Comparison of ENCODE assay signal across 19 cellular contexts in the genomic region with DNA sequence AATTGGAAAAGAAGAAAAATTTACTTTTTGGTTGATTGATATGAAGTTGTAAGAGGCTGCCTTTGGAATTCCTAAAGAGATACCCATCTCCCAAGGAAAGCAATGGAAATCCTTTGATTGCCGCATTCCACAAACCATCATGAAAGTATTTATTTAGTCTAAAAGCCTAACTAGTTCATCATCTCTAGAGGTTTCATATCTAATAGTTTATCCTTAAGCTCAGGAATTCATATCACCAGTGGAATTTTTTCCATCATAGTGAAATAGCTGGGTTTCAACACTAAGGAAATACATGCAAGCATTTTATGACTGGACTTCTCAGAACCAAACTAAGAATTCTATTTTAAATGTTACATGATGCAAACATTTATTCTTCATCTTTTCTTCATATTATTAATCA.
DNase-seq lines count a peak whose midpoint lies in the region; ATAC-seq and TF ChIP-seq lines count a peak whose summit lies in the region.
"Had no signal": no experiment of that assay in that cellular context is flagged by ENCODE, and none has a peak within 500 bp of the region (broad histone marks: within the 10 kb centered on the region; RNA-seq: fewer than 3 reads in every experiment).

No MANE protein-coding gene starts in this region.

- H3K4me2 ChIP-seq in SK-N-SH: no peak overlapping the region
- H3K4me2 ChIP-seq: A549; BLaER1 treated with 17β-estradiol and CSF1 and Interleukin-3, amounts not matched to agents 10 nM and 100 nM had no signal

- H3K4me1 ChIP-seq in SK-N-SH (ENCODE audit: control insufficient read depth in 1 of 2, insufficient read depth in 2 of 2, low read depth in 1 of 2, low read length in 1 of 2) (peaks cover 10 to 48% of the 10 kb centered on the region in 2 experiments; a peak in 3 of 4 replicates), sigmoid colon (peaks cover 0 to 73% (median 39%) of the 10 kb centered on the region in 4 donors)
- H3K4me1 ChIP-seq: A549; BLaER1 treated with 17β-estradiol and CSF1 and Interleukin-3, amounts not matched to agents 10 nM and 100 nM; Caco-2 had no signal

- H2AFZ ChIP-seq in SK-N-SH (ENCODE audit: low read depth): no peak overlapping the region

- H3K9ac ChIP-seq in SK-N-SH: no peak overlapping the region
- H3K9ac ChIP-seq: BLaER1 treated with 17β-estradiol and CSF1 and Interleukin-3, amounts not matched to agents 10 nM and 100 nM had no signal

- H3K36me3 ChIP-seq in SK-N-SH (replicated peaks in 1 of 2; ENCODE audit: control insufficient read depth in 1 of 2, insufficient read depth in 2 of 2, low read length in 1 of 2) (no peaks in the 10 kb centered on the region), sigmoid colon (no peaks in the 10 kb centered on the region)
- H3K36me3 ChIP-seq: BLaER1 treated with 17β-estradiol and CSF1 and Interleukin-3, amounts not matched to agents 10 nM and 100 nM had no signal

- peaks cover 3% of the 10 kb centered on the region for H3K27me3 Mint-ChIP-seq in activated CD8-positive, alpha-beta T cell treated with anti-CD3 and anti-CD28 coated beads, Interleukin-2, amount 10 ng/mL, durations not matched to agents 7 days and 5 days (ENCODE audit: low read depth)

- H3K36me3 Mint-ChIP-seq in activated CD8-positive, alpha-beta T cell treated with anti-CD3 and anti-CD28 coated beads, Interleukin-2, amount 10 ng/mL, durations not matched to agents 7 days and 5 days (ENCODE audit: low read depth): no peaks in the 10 kb centered on the region
- H3K36me3 Mint-ChIP-seq: CD8-positive, alpha-beta T cell had no signal

- H4K20me1 ChIP-seq in SK-N-SH (ENCODE audit: insufficient read depth): no peaks in the 10 kb centered on the region
- H4K20me1 ChIP-seq: BLaER1 treated with 17β-estradiol and CSF1 and Interleukin-3, amounts not matched to agents 10 nM and 100 nM had no signal

- H3F3A ChIP-seq in SK-N-SH (replicated peaks; ENCODE audit: insufficient read depth): no peaks in the 10 kb centered on the region

- H3K9me3 ChIP-seq in SK-N-SH (no peaks in the 10 kb centered on the region), sigmoid colon (no peaks in the 10 kb centered on the region)
- H3K9me3 ChIP-seq: A549; BLaER1 treated with 17β-estradiol and CSF1 and Interleukin-3, amounts not matched to agents 10 nM and 100 nM; Caco-2 had no signal

- TF ChIP-seq EP300 in SK-N-SH (IDR thresholded peaks at IDR 0.05; ENCODE audit: borderline replicate concordance in 1 of 2, low read depth in 1 of 2, low read length in 1 of 2) (no peak), sigmoid colon (IDR thresholded peaks at IDR 0.05) (no peak)

- H3K27ac ChIP-seq in SK-N-SH (ENCODE audit: low read depth in 2 of 2, low read length in 1 of 2) (peak overlapping the region in 1 of 2 experiments; percentile 100; a peak in 2 of 4 replicates), sigmoid colon (peak overlapping the region in 3 of 4 donors; percentile 75 to 84 (median 77))
- H3K27ac ChIP-seq: 22Rv1; A549; BLaER1 treated with 17β-estradiol and CSF1 and Interleukin-3, amounts not matched to agents 10 nM and 100 nM; C4-2B had no signal

- no peaks in the 10 kb centered on the region for H3K9me2 ChIP-seq in SK-N-SH

- CTCF ChIA-PET in SK-N-SH (lab: Yijun Ruan, JAX): interaction anchor here (1.0 to 1.1 kb wide), 2 partner anchors 12 to 26 kb away, joined by 3 read pairs; no protein-coding TSS in a partner anchor
- CTCF ChIA-PET in activated CD8-positive, alpha-beta T cell treated with anti-CD3 and anti-CD28 coated beads, Interleukin-2, amount 10 ng/mL, durations not matched to agents 7 days and 5 days (lab: Charles Lee): no interaction called here

- ATAC-seq in SK-N-SH treated with all-trans-retinoic acid at 6 μM for 48 hours (no peak), HG03439 (IDR thresholded peaks at IDR 0.05; ENCODE audit: unreplicated experiment) (no peak)
- no peak for ATAC-seq in activated CD8-positive, alpha-beta T cell treated with anti-CD3 and anti-CD28 coated beads, Interleukin-2, amount 10 ng/mL, durations not matched to agents 7 days and 5 days
- ATAC-seq: A549; CD8-positive, alpha-beta T cell had no signal

- no peak overlapping the region for H3K4me3 Mint-ChIP-seq in activated CD8-positive, alpha-beta T cell treated with anti-CD3 and anti-CD28 coated beads, Interleukin-2, amount 10 ng/mL, durations not matched to agents 7 days and 5 days
- H3K4me3 Mint-ChIP-seq: B cell; CD4-positive, alpha-beta T cell; CD8-positive, alpha-beta T cell had no signal

- TF ChIP-seq CTCF in SK-N-SH (IDR thresholded peaks at IDR 0.05) (no peak), fibroblast of the aortic adventitia (IDR thresholded peaks at IDR 0.05; ENCODE audit: insufficient read depth, low read length) (no peak), sigmoid colon (IDR thresholded peaks at IDR 0.05) (no peak)

- no peaks in the 10 kb centered on the region for H3K4me1 Mint-ChIP-seq in activated CD8-positive, alpha-beta T cell treated with anti-CD3 and anti-CD28 coated beads, Interleukin-2, amount 10 ng/mL, durations not matched to agents 7 days and 5 days (ENCODE audit: low read depth)
- H3K4me1 Mint-ChIP-seq: B cell had no signal

- WGBS in SK-N-SH (ENCODE audit: low lambda C conversion rate): 100% methylated on average over 1 of the region's 1 CpG
- WGBS in sigmoid colon, 2 donors: 94 to 96% methylated on average over 1 of the region's 1 CpG

- TF ChIP-seq RAD21 in SK-N-SH (IDR thresholded peaks at IDR 0.05; ENCODE audit: low read length): no peak

- H3K27me3 ChIP-seq in SK-N-SH (ENCODE audit: insufficient read depth) (no peaks in the 10 kb centered on the region), sigmoid colon (no peaks in the 10 kb centered on the region)
- H3K27me3 ChIP-seq: BLaER1 treated with 17β-estradiol and CSF1 and Interleukin-3, amounts not matched to agents 10 nM and 100 nM had no signal

- intact Hi-C loops in sigmoid colon (cut with DNase I): no loop called here

- H3K4me3 ChIP-seq in SK-N-SH (ENCODE audit: low read depth in 2 of 2, low read length in 1 of 2): no peak overlapping the region
- H3K4me3 ChIP-seq in fibroblast of the aortic adventitia (ENCODE audit: low read depth, low read length): no peak overlapping the region
- H3K4me3 ChIP-seq in sigmoid colon: no peak overlapping the region
- H3K4me3 ChIP-seq: A549; BLaER1 treated with 17β-estradiol and CSF1 and Interleukin-3, amounts not matched to agents 10 nM and 100 nM had no signal

- no peaks in the 10 kb centered on the region for H3K9me3 Mint-ChIP-seq in activated CD8-positive, alpha-beta T cell treated with anti-CD3 and anti-CD28 coated beads, Interleukin-2, amount 10 ng/mL, durations not matched to agents 7 days and 5 days (ENCODE audit: insufficient read depth)
- H3K9me3 Mint-ChIP-seq: CD4-positive, alpha-beta T cell; CD8-positive, alpha-beta T cell had no signal

- TF ChIP-seq POLR2A in sigmoid colon (IDR thresholded peaks at IDR 0.05): no peak

- DNase-seq in SK-N-SH (no peak), fibroblast of the aortic adventitia (ENCODE audit: low read depth) (peak; percentile 37), sigmoid colon (no peak), NOMO-1 (lab: John Stamatoyannopoulos, UW; ENCODE audit: unreplicated experiment in 2 of 2) (no peak)
- DNase-seq in activated CD8-positive, alpha-beta T cell treated with anti-CD3 and anti-CD28 coated beads, Interleukin-2, amount 10 ng/mL, durations not matched to agents 7 days and 5 days: no peak
- DNase-seq: AML-193; Caco-2; Calu3; CD4-positive, alpha-beta T cell; CD8-positive, alpha-beta T cell; DMS79 treated with DMSO at 0.1 percent for 48 hours; GF-D8 had no signal

- H3K79me2 ChIP-seq in SK-N-SH (ENCODE audit: insufficient read depth): no peaks in the 10 kb centered on the region

- H3K27ac Mint-ChIP-seq in activated CD8-positive, alpha-beta T cell treated with anti-CD3 and anti-CD28 coated beads, Interleukin-2, amount 10 ng/mL, durations not matched to agents 7 days and 5 days: no peak overlapping the region
- H3K27ac Mint-ChIP-seq: B cell; CD4-positive, alpha-beta T cell; CD8-positive, alpha-beta T cell had no signal

- POLR2A ChIA-PET in SK-N-SH (lab: Yijun Ruan, JAX): no interaction called here
- POLR2A ChIA-PET in activated CD8-positive, alpha-beta T cell treated with anti-CD3 and anti-CD28 coated beads, Interleukin-2, amount 10 ng/mL, durations not matched to agents 7 days and 5 days (lab: Charles Lee): no interaction called here

TF ChIP-seq in SK-N-SH treated with all-trans-retinoic acid at 6 μM for 48 hours, 23 proteins besides CTCF, POLR2A, EP300 and RAD21:
- TF ChIP-seq ISL1 (CRISPR knock-in tag; IDR thresholded peaks at IDR 0.05): peak; percentile 72
- no peak for TF ChIP-seq RARB (CRISPR knock-in tag; IDR thresholded peaks at IDR 0.05)
- TF ChIP-seq ZNF70 (CRISPR knock-in tag; IDR thresholded peaks at IDR 0.05): no peak

TF ChIP-seq in SK-N-SH, 30 proteins besides CTCF, POLR2A, EP300 and RAD21 (continues in another document):
- TF ChIP-seq, protein P1, sequence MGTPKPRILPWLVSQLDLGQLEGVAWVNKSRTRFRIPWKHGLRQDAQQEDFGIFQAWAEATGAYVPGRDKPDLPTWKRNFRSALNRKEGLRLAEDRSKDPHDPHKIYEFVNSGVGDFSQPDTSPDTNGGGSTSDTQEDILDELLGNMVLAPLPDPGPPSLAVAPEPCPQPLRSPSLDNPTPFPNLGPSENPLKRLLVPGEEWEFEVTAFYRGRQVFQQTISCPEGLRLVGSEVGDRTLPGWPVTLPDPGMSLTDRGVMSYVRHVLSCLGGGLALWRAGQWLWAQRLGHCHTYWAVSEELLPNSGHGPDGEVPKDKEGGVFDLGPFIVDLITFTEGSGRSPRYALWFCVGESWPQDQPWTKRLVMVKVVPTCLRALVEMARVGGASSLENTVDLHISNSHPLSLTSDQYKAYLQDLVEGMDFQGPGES (IDR thresholded peaks at IDR 0.05; ENCODE audit: low read depth, low read length): no peak
- no peak for TF ChIP-seq PBX3 (IDR thresholded peaks at IDR 0.05)
- TF ChIP-seq RXRA (IDR thresholded peaks at IDR 0.05; ENCODE audit: borderline replicate concordance, low read depth): no peak
- TF ChIP-seq SMC3 (IDR thresholded peaks at IDR 0.05; ENCODE audit: low read depth, low read length): no peak
- no peak for TF ChIP-seq TEAD4 (IDR thresholded peaks at IDR 0.05; ENCODE audit: borderline replicate concordance, insufficient read depth)
- no peak for TF ChIP-seq MEF2A (IDR thresholded peaks at IDR 0.05; ENCODE audit: borderline replicate concordance, low read depth)
- no peak for TF ChIP-seq JUND (IDR thresholded peaks at IDR 0.05)
- no peak for TF ChIP-seq YY1 (IDR thresholded peaks at IDR 0.05; ENCODE audit: low read depth)
- TF ChIP-seq TCF12 (IDR thresholded peaks at IDR 0.05): no peak
- no peak for TF ChIP-seq GATA2 (CRISPR knock-in tag; IDR thresholded peaks at IDR 0.05)
